8 cellular contexts compared by ENCODE assay signal in genomic region chr4:159016527-159017137, GRCh38.
DNase-seq lines count a peak whose midpoint lies in the region; ATAC-seq, FAIRE-seq and TF ChIP-seq lines count a peak whose summit lies in the region.

No MANE protein-coding gene starts in this region.

- no peak for FAIRE-seq in kidney (lab: Jason Lieb, UNC)

- H3K9ac ChIP-seq in kidney (ENCODE audit: low read length in 2 of 2) = peak overlapping the region in 1 of 2 donors; percentile 12

- intact Hi-C loops in kidney (cut with DNase I) = no loop called here

- peak; percentile 24 for TF ChIP-seq CTCF in GM12864 (IDR thresholded peaks at IDR 0.05; ENCODE audit: low read depth, low read length, missing control alignments)
- TF ChIP-seq CTCF in kidney (IDR thresholded peaks at IDR 0.05; ENCODE audit: borderline replicate concordance, extremely low read depth, insufficient read depth) = peak; percentile 17

- no peak for DNase-seq in GM12864 (ENCODE audit: low read depth)
- peak; percentile 68 for DNase-seq in NCI-H1092 (lab: John Stamatoyannopoulos, UW)
- DNase-seq in kidney = no peak
- DNase-seq in NCI-H1436 (lab: John Stamatoyannopoulos, UW) = no peak
- no peak for DNase-seq in H4 (ENCODE audit: low spot score)
- DNase-seq in DMS79 (lab: John Stamatoyannopoulos, UW) = no peak
- no peak for DNase-seq in stimulated activated naive CD4-positive, alpha-beta T cell (lab: John Stamatoyannopoulos, UW)

- H3K9me3 ChIP-seq in kidney (ENCODE audit: control insufficient read depth in 1 of 2, low read length in 2 of 2) = no peaks in the 10 kb centered on the region

- peaks cover 0 to 9% of the 10 kb centered on the region in 2 donors for H3K4me1 ChIP-seq in kidney (ENCODE audit: control insufficient read depth in 1 of 2, insufficient read depth in 1 of 2, low read depth in 1 of 2, low read length in 2 of 2)

- H3K36me3 ChIP-seq in kidney (ENCODE audit: control insufficient read depth in 1 of 2, insufficient read depth in 2 of 2, low read length in 2 of 2) = no peaks in the 10 kb centered on the region

- H3K4me3 ChIP-seq in GM12864 (ENCODE audit: low read depth, low read length) (no peak overlapping the region), kidney (ENCODE audit: low read length in 2 of 2) (peak overlapping the region; percentile 44 to 46)

- peak overlapping the region in 1 of 2 donors; percentile 17 for H3K27ac ChIP-seq in kidney (ENCODE audit: low read depth in 2 of 2, low read length in 2 of 2)

- ATAC-seq in GM21576 (IDR thresholded peaks at IDR 0.05; ENCODE audit: unreplicated experiment) = peak; percentile 35
